ENCODE assay signal across 8 cellular contexts in the genomic region with DNA sequence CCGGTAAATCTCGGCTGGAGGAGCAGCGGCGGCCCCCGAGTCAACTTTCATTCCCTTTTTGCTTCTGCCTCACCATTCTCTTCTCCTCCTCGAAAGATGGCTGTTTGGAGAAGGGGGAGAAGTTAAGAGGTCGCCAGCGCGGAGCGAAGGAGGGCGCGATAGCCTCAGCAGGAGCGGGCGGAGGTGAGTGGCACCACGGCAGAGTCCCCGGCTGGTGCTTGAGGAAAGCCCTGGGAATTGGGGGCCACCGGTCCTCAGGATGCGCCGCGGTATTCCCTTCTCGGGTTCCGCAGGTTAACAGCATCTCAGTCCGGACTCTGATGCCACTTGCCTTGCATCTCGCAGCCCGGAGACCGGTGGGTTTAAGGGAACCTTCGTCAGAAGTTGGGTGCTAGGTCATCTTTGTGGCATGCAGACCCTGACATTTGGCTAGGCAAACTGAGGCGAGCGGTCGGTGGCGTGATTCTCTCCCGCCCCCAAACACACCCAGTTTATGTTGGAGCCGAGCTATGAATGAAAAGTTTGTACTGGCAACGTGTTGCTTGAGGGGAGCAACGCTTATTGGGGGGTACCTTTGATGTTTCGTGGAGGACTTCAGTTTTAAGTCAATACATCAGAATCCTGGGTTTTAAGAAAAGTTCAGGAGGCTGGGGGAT. TPM values are rescaled to one million over a fixed set of nuclear protein-coding genes. Genes with fewer than 3 reads are reported as not detected.
DNase-seq lines count a peak whose midpoint lies in the region; ATAC-seq and TF ChIP-seq lines count a peak whose summit lies in the region.

No MANE protein-coding gene starts in this region.

- no peaks in the 10 kb centered on the region for H3K36me3 Mint-ChIP-seq in stimulated activated memory B cell treated with anti-CD40 and anti-IgM and Interleukin-4, amounts not matched to agents 10 μg/mL and 1 μg/mL and 100 μg/mL, for 72 hours

- in situ Hi-C loops in astrocyte of the spinal cord (cut with HindIII; ENCODE audit: low sequenced_read_pairs): no loop called here

- TF ChIP-seq CTCF in BE2C (IDR thresholded peaks at IDR 0.05; ENCODE audit: low read depth, low read length) (no peak), astrocyte of the spinal cord (IDR thresholded peaks at IDR 0.05; ENCODE audit: low read depth, low read length) (no peak)

- H3K27ac ChIP-seq in HUES48 (ENCODE audit: low read depth, low read length): no peak overlapping the region

- H3K9ac ChIP-seq in HUES48 (ENCODE audit: low read depth, low read length): no peak overlapping the region

- H3K27me3 Mint-ChIP-seq in stimulated activated memory B cell treated with anti-CD40 and anti-IgM and Interleukin-4, amounts not matched to agents 10 μg/mL and 1 μg/mL and 100 μg/mL, for 72 hours: peaks cover 35% of the 10 kb centered on the region

- H3K36me3 ChIP-seq in BE2C (no peaks in the 10 kb centered on the region), HUES48 (ENCODE audit: control insufficient read depth, insufficient read depth, low read length) (no peaks in the 10 kb centered on the region)

- H3K27me3 ChIP-seq in BE2C: peaks cover 48% of the 10 kb centered on the region
- peaks cover 42% of the 10 kb centered on the region for H3K27me3 ChIP-seq in HUES48 (ENCODE audit: control insufficient read depth, insufficient read depth, low read length)

- no peak for ATAC-seq in stimulated activated memory B cell treated with anti-CD40 and anti-IgM and Interleukin-4, amounts not matched to agents 10 μg/mL and 1 μg/mL and 100 μg/mL, for 72 hours
- no peak for ATAC-seq in GM21447 (IDR thresholded peaks at IDR 0.05; ENCODE audit: unreplicated experiment)
- no peak for ATAC-seq in GM18870 (IDR thresholded peaks at IDR 0.05; ENCODE audit: unreplicated experiment)

- DNase-seq in BE2C (no peak), astrocyte of the spinal cord (ENCODE audit: low read depth, low spot score) (no peak), iris pigment epithelial cell (ENCODE audit: low read depth) (peak; percentile 9)
- DNase-seq in stimulated activated CD4-positive, alpha-beta T cell treated with anti-CD3 and anti-CD28 coated beads, Interleukin-4, amount 100 ng/mL, for 24 hours: no peak

- no peaks in the 10 kb centered on the region for H3K4me1 ChIP-seq in BE2C
- 0 out of 2 replicates have a peak, but pooled peaks cover 4% of the 10 kb centered on the region for H3K4me1 ChIP-seq in HUES48 (ENCODE audit: control insufficient read depth, insufficient read depth, low read length)

- H3K9me3 ChIP-seq in BE2C (peaks cover 2% of the 10 kb centered on the region; the same call in 1 of the 2 replicates), HUES48 (ENCODE audit: control insufficient read depth, insufficient read depth, low read length) (no peaks in the 10 kb centered on the region)

- H3K4me3 Mint-ChIP-seq in stimulated activated memory B cell treated with anti-CD40 and anti-IgM and Interleukin-4, amounts not matched to agents 10 μg/mL and 1 μg/mL and 100 μg/mL, for 72 hours: peak overlapping the region; percentile 90

- peak overlapping the region; percentile 41 for H3K4me3 ChIP-seq in BE2C (ENCODE audit: low read depth, low read length)
- peak overlapping the region; percentile 85 for H3K4me3 ChIP-seq in HUES48 (ENCODE audit: low read depth, low read length)
- peak overlapping the region; percentile 56 for H3K4me3 ChIP-seq in astrocyte of the spinal cord (ENCODE audit: low read depth, low read length)

- H3K4me1 Mint-ChIP-seq in stimulated activated memory B cell treated with anti-CD40 and anti-IgM and Interleukin-4, amounts not matched to agents 10 μg/mL and 1 μg/mL and 100 μg/mL, for 72 hours: peaks cover 27% of the 10 kb centered on the region

- H3K9me3 Mint-ChIP-seq in stimulated activated memory B cell treated with anti-CD40 and anti-IgM and Interleukin-4, amounts not matched to agents 10 μg/mL and 1 μg/mL and 100 μg/mL, for 72 hours: no peaks in the 10 kb centered on the region

- H3K27ac Mint-ChIP-seq in stimulated activated memory B cell treated with anti-CD40 and anti-IgM and Interleukin-4, amounts not matched to agents 10 μg/mL and 1 μg/mL and 100 μg/mL, for 72 hours: no peak overlapping the region

RNA-seq across cellular contexts. Expression of gene PRPS1L1, which starts 59.5 kb away (rescaled TPM):
- polyA plus RNA-seq in BE2C (2012; ENCODE audit: insufficient read depth, insufficient read length, low read depth): not detected
